18 cellular contexts compared by ENCODE assay signal in genomic region chr22:49334589-49334873, GRCh38.
DNase-seq lines count a peak whose midpoint lies in the region; ATAC-seq and TF ChIP-seq lines count a peak whose summit lies in the region.
"Had no signal": no experiment of that assay in that cellular context is flagged by ENCODE, and none has a peak within 500 bp of the region (broad histone marks: within the 10 kb centered on the region; RNA-seq: fewer than 3 reads in every experiment).

No MANE protein-coding gene starts in this region.

- no peak for ATAC-seq in GM18858 (IDR thresholded peaks at IDR 0.05; ENCODE audit: unreplicated experiment)
- no peak for ATAC-seq in HG02981 (IDR thresholded peaks at IDR 0.05; ENCODE audit: unreplicated experiment)
- ATAC-seq: CD8-positive, alpha-beta T cell had no signal

- H3K4me1 ChIP-seq in HUES64 (ENCODE audit: insufficient read depth, low read length): peaks cover 5% of the 10 kb centered on the region; the same call in 1 of the 2 replicates
- H3K4me1 ChIP-seq: BLaER1, Peyer's patch, SJSA1 had no signal

- no peaks in the 10 kb centered on the region for H3K9me3 ChIP-seq in HUES64 (ENCODE audit: insufficient read depth, low read depth, low read length)
- H3K9me3 ChIP-seq: BLaER1, Peyer's patch, SJSA1 had no signal

- no peaks in the 10 kb centered on the region for H3K9me3 Mint-ChIP-seq in progenitor cell of endocrine pancreas (ENCODE audit: low read depth)
- H3K9me3 Mint-ChIP-seq: CD8-positive, alpha-beta T cell had no signal

- H3K27me3 ChIP-seq in HUES64 (ENCODE audit: insufficient read depth, low read length): no peaks in the 10 kb centered on the region
- H3K27me3 ChIP-seq: BLaER1, Peyer's patch, SJSA1 had no signal

- no peak overlapping the region for H3K4me3 ChIP-seq in HUES64 (ENCODE audit: low read length)
- H3K4me3 ChIP-seq: BLaER1, Peyer's patch, SJSA1 had no signal

- DNase-seq in GM10248 (ENCODE audit: extremely low spot score) (peak; percentile 10), iPS-NIHi7 (ENCODE audit: extremely low spot score) (peak; percentile 18), progenitor cell of endocrine pancreas (ENCODE audit: low spot score, unreplicated experiment) (no peak), nucleus accumbens (lab: John Stamatoyannopoulos, UW) (no peak)
- DNase-seq: Calu3; GF-D8; HFFc6; NCI-H1417 treated with DMSO at 0.1 percent for 48 hours; NCI-H2029; NK-92 treated with Interleukin-12 subunit alpha and Interleukin-12 subunit beta, amount 100 ng/mL, for 24 hours; Peyer's patch had no signal

- 0 out of 2 replicates have a peak overlapping the region, but pooled peaks have one; percentile 24 for H3K9ac ChIP-seq in HUES64 (ENCODE audit: low read depth, low read length)
- H3K9ac ChIP-seq: BLaER1, KMS-11 had no signal

- CTCF ChIA-PET in GM10248 (lab: Yijun Ruan, JAX): no interaction called here

- H3K36me3 ChIP-seq in HUES64 (ENCODE audit: insufficient read depth, low read length): no peaks in the 10 kb centered on the region
- H3K36me3 ChIP-seq: BLaER1, Peyer's patch, SJSA1 had no signal

- peaks cover 4% of the 10 kb centered on the region for H3K27me3 Mint-ChIP-seq in progenitor cell of endocrine pancreas

- WGBS in HUES64: 67% methylated on average over 7 of the region's 7 CpGs

- TF ChIP-seq CTCF in GM10248 (IDR thresholded peaks at IDR 0.05; ENCODE audit: control extremely low read depth, extremely low read depth, low read depth, missing control alignments): no peak
- TF ChIP-seq CTCF in progenitor cell of endocrine pancreas (IDR thresholded peaks at IDR 0.05; ENCODE audit: unreplicated experiment): no peak

- POLR2A ChIA-PET in GM10248 (lab: Yijun Ruan, JAX): no interaction called here

- no peak overlapping the region for H3K27ac ChIP-seq in HUES64 (ENCODE audit: low read depth, low read length)
- H3K27ac ChIP-seq: BLaER1, KMS-11, Peyer's patch, SJSA1 had no signal

- peak overlapping the region; percentile 33 for H3K27ac Mint-ChIP-seq in progenitor cell of endocrine pancreas
- H3K27ac Mint-ChIP-seq: CD8-positive, alpha-beta T cell; HFFc6 had no signal

- no peaks in the 10 kb centered on the region for H3K36me3 Mint-ChIP-seq in progenitor cell of endocrine pancreas (ENCODE audit: insufficient read depth)
- H3K36me3 Mint-ChIP-seq: CD8-positive, alpha-beta T cell had no signal

- H3K4me3 Mint-ChIP-seq in progenitor cell of endocrine pancreas (ENCODE audit: low read depth): no peak overlapping the region
- H3K4me3 Mint-ChIP-seq: CD8-positive, alpha-beta T cell; HFFc6 had no signal

- no peaks in the 10 kb centered on the region for H3K4me1 Mint-ChIP-seq in progenitor cell of endocrine pancreas (ENCODE audit: low read depth)

Comparison
In these comparisons a context has a peak if more than half of its experiments do, and no peak if none do; other contexts are left out.
1. DNase-seq: peak in GM10248 (single experiment) and iPS-NIHi7 (single experiment); none in progenitor cell of endocrine pancreas (single experiment) and nucleus accumbens (0 of 56).